ENCODE assay signal across 17 cellular contexts in the genomic region with DNA sequence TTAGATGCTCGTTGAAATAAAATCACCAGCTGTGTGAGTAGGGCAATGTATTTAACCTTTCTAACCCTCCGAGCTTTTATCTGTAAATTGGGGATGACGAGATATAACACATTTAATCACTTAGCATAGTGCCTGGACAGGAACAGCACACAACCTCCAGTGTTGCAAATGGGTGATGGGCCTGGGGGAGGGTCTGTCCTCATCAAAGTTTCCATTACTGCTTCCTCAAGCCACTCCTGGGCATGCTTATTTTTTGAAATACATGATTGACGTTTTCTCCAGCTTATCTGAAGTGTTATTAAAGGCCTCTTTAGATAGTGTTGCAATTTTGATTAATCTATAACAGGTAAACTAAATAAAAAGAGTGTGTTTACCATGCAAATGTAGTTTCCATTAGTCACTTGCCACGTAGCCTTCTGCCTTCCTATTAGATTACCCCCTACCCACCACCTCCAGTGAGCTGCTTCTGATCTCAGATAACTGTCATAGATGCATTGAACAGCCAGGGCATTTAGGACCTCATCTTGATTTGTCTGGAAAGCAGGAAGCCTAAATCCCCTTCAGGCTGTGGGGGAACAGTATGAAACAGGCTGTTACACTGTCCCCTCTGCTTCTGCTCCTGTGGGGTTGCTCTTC.
"Had no signal": no experiment of that assay in that cellular context is flagged by ENCODE, and none has a peak within 500 bp of the region (broad histone marks: within the 10 kb centered on the region; RNA-seq: fewer than 3 reads in every experiment).

No MANE protein-coding gene starts in this region.

- DNase-seq: effector memory CD4-positive, alpha-beta T cell; esophagus squamous epithelium; foreskin fibroblast; kidney; left cardiac atrium; midbrain; psoas muscle; sigmoid colon; stimulated activated CD4-positive, alpha-beta T cell treated with anti-CD3 and anti-CD28 coated beads, Interleukin-12 subunit alpha, Interleukin-12 subunit beta, amount 100 ng/mL, for 4 hours; stimulated activated naive CD4-positive, alpha-beta T cell treated with Interleukin-2 at 50 U/mL for 16 hours; trophoblast cell; uterus had no signal

- H3K27ac ChIP-seq: esophagus squamous epithelium, gastroesophageal sphincter, psoas muscle, sigmoid colon, skin epidermis, uterus had no signal

- H3K4me3 ChIP-seq: esophagus squamous epithelium, gastroesophageal sphincter, psoas muscle, sigmoid colon, skin epidermis, uterus had no signal

- H3K9me3 Mint-ChIP-seq: central memory CD8-positive, alpha-beta T cell; memory B cell; natural killer cell treated with Interleukin-12 subunit alpha and Interleukin-12 subunit beta and Interleukin-15 and Interleukin-18, amount 100 ng/mL, for 72 hours had no signal

- ATAC-seq: gastroesophageal sphincter; left cardiac atrium; natural killer cell treated with Interleukin-12 subunit alpha and Interleukin-12 subunit beta and Interleukin-15 and Interleukin-18, amount 100 ng/mL, for 72 hours; psoas muscle had no signal

- H3K36me3 ChIP-seq: esophagus squamous epithelium, gastroesophageal sphincter, sigmoid colon, uterus had no signal

- H3K36me3 Mint-ChIP-seq: memory B cell; natural killer cell treated with Interleukin-12 subunit alpha and Interleukin-12 subunit beta and Interleukin-15 and Interleukin-18, amount 100 ng/mL, for 72 hours had no signal

- H3K4me1 ChIP-seq: esophagus squamous epithelium, gastroesophageal sphincter, psoas muscle, sigmoid colon, uterus had no signal

- H3K4me1 Mint-ChIP-seq: central memory CD8-positive, alpha-beta T cell; memory B cell had no signal

- H3K4me3 Mint-ChIP-seq: central memory CD8-positive, alpha-beta T cell; memory B cell; natural killer cell treated with Interleukin-12 subunit alpha and Interleukin-12 subunit beta and Interleukin-15 and Interleukin-18, amount 100 ng/mL, for 72 hours had no signal

- H3K9me3 ChIP-seq: esophagus squamous epithelium, gastroesophageal sphincter, psoas muscle, sigmoid colon, uterus had no signal

- H3K27me3 ChIP-seq: gastroesophageal sphincter, sigmoid colon, uterus had no signal

- H3K27ac Mint-ChIP-seq: memory B cell; natural killer cell treated with Interleukin-12 subunit alpha and Interleukin-12 subunit beta and Interleukin-15 and Interleukin-18, amount 100 ng/mL, for 72 hours had no signal
